In the genomic region with DNA sequence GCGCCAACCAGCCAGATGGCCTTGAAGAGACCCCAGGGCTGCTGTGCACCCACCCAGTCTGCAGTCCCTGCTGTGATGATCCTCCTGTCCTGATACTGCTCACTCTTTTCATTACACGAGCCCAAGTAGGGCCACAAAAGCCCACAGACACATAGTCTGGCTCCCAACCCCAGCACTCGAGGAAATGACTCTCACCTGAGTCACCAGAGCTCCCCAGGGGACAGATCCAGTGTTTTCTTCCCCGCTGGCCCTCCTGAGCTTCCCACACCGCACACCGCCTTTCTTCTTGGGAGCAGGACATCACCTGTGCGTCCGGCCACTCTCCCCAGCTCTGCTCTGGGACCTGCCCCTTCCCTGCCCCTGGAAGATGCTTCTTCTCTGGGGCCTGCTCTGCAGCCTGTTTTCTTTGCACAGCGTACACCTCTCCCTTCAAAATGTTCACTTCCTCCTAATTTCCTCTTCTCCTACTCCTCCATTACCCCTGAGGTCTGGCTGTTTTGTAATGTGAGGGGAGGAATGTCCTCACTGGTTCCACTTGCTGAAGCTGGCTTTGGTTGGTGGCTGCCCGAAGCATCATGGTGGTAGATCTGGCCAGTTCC, we compare ENCODE assay signal across 12 cellular contexts. TPM values are rescaled to one million over a fixed set of nuclear protein-coding genes. Genes with fewer than 3 reads are reported as not detected.
DNase-seq lines count a peak whose midpoint lies in the region; ATAC-seq and TF ChIP-seq lines count a peak whose summit lies in the region.
"Had no signal": no experiment of that assay in that cellular context is flagged by ENCODE, and none has a peak within 500 bp of the region (broad histone marks: within the 10 kb centered on the region; RNA-seq: fewer than 3 reads in every experiment).

No MANE protein-coding gene starts in this region.

- H3K36me3 Mint-ChIP-seq in stimulated activated effector memory CD8-positive, alpha-beta T cell treated with anti-CD3 and anti-CD28 coated beads, Interleukin-12 subunit alpha, Interleukin-12 subunit beta, amount 100 ng/mL, for 72 hours = no peaks in the 10 kb centered on the region

- H3K9me3 Mint-ChIP-seq in stimulated activated effector memory CD8-positive, alpha-beta T cell treated with anti-CD3 and anti-CD28 coated beads, Interleukin-12 subunit alpha, Interleukin-12 subunit beta, amount 100 ng/mL, for 72 hours = no peaks in the 10 kb centered on the region

- peaks cover 0 to 9% (median 0%) of the 10 kb centered on the region in 4 donors for H3K4me1 ChIP-seq in tibial artery

- no peak for TF ChIP-seq CTCF in tibial artery (IDR thresholded peaks at IDR 0.05)

- H3K27ac ChIP-seq in tibial artery = no peak overlapping the region
- H3K27ac ChIP-seq: C4-2B had no signal

- ATAC-seq in Right ventricle myocardium inferior = no peak
- ATAC-seq in left ventricle myocardium superior = no peak
- peak; percentile 39 for ATAC-seq in esophagus mucosa
- peak; percentile 78 for ATAC-seq in stimulated activated effector memory CD8-positive, alpha-beta T cell treated with anti-CD3 and anti-CD28 coated beads, Interleukin-12 subunit alpha, Interleukin-12 subunit beta, amount 100 ng/mL, for 72 hours

- H3K27ac Mint-ChIP-seq in stimulated activated effector memory CD8-positive, alpha-beta T cell treated with anti-CD3 and anti-CD28 coated beads, Interleukin-12 subunit alpha, Interleukin-12 subunit beta, amount 100 ng/mL, for 72 hours = peak overlapping the region; percentile 23

- no peak overlapping the region for H3K4me3 Mint-ChIP-seq in stimulated activated effector memory CD8-positive, alpha-beta T cell treated with anti-CD3 and anti-CD28 coated beads, Interleukin-12 subunit alpha, Interleukin-12 subunit beta, amount 100 ng/mL, for 72 hours

- intact Hi-C loops in Right ventricle myocardium inferior (cut with DNase I) (no loop called here), left ventricle myocardium superior (cut with micrococcal nuclease) (no loop called here), tibial artery (cut with DNase I; ENCODE audit: low total_unique reads) (no loop called here)

- peaks cover 0 to 11% of the 10 kb centered on the region in 2 donors for H3K27me3 ChIP-seq in tibial artery

- no peaks in the 10 kb centered on the region for H3K36me3 ChIP-seq in tibial artery

- DNase-seq in Right ventricle myocardium inferior (ENCODE audit: missing footprints) (peak; percentile 25), left ventricle myocardium superior (no peak), RKO (ENCODE audit: low spot score) (peak; percentile 48), anterior cingulate cortex (lab: John Stamatoyannopoulos, UW) (no peak), DMS 273 (lab: John Stamatoyannopoulos, UW; ENCODE audit: unreplicated experiment) (no peak), tibial artery (no peak)
- DNase-seq in stimulated activated effector memory CD8-positive, alpha-beta T cell treated with anti-CD3 and anti-CD28 coated beads, Interleukin-12 subunit alpha, Interleukin-12 subunit beta, amount 100 ng/mL, for 72 hours (ENCODE audit: low spot score in 2 of 2) = no peak
- DNase-seq: activated CD4-positive, CD25-positive, alpha-beta regulatory T cell had no signal

- H3K4me1 Mint-ChIP-seq in stimulated activated effector memory CD8-positive, alpha-beta T cell treated with anti-CD3 and anti-CD28 coated beads, Interleukin-12 subunit alpha, Interleukin-12 subunit beta, amount 100 ng/mL, for 72 hours = peaks cover 20% of the 10 kb centered on the region

- H3K9me3 ChIP-seq in tibial artery = no peaks in the 10 kb centered on the region

- H3K4me3 ChIP-seq in tibial artery = no peak overlapping the region

RNA-seq across cellular contexts. Expression of a gene that starts 2.0 kb away (rescaled TPM):
- total RNA-seq in Right ventricle myocardium inferior (0.32 TPM), left ventricle myocardium superior (0.32 TPM), esophagus mucosa (0.12 TPM)
- total RNA-seq: fibroblast of villous mesenchyme had no signal

RNA-seq across cellular contexts. Expression of a gene that starts 23.5 kb away (rescaled TPM):
- total RNA-seq in Right ventricle myocardium inferior (0.51 TPM), left ventricle myocardium superior (0.20 TPM), esophagus mucosa (not detected)

RNA-seq across cellular contexts. Expression of a gene that starts 42.6 kb away (rescaled TPM):
- total RNA-seq in Right ventricle myocardium inferior = 6.9 TPM
- 5.7 TPM for total RNA-seq in left ventricle myocardium superior
- 1.9 TPM for total RNA-seq in esophagus mucosa
- total RNA-seq: fibroblast of villous mesenchyme had no signal

RNA-seq across cellular contexts. Expression of a gene that starts 45.7 kb away (rescaled TPM):
- total RNA-seq in Right ventricle myocardium inferior (38.0 TPM), left ventricle myocardium superior (30.6 TPM), esophagus mucosa (3.5 TPM)

RNA-seq across cellular contexts. Expression of a gene that starts 56.1 kb away (rescaled TPM):
- total RNA-seq in Right ventricle myocardium inferior (not detected), left ventricle myocardium superior (not detected), esophagus mucosa (not detected)
- total RNA-seq: fibroblast of villous mesenchyme, subcutaneous adipose tissue had no signal

Comparison
In these comparisons a context has a peak if more than half of its experiments do, and no peak if none do; other contexts are left out.
1. DNase-seq: peak in Right ventricle myocardium inferior (single experiment) and RKO (single experiment); none in left ventricle myocardium superior (single experiment), stimulated activated effector memory CD8-positive, alpha-beta T cell treated with anti-CD3 and anti-CD28 coated beads, Interleukin-12 subunit alpha, Interleukin-12 subunit beta, amount 100 ng/mL, for 72 hours (0 of 2), anterior cingulate cortex (0 of 58), DMS 273 (single experiment) and tibial artery (0 of 2).
2. ATAC-seq: peak in esophagus mucosa (single experiment) and stimulated activated effector memory CD8-positive, alpha-beta T cell treated with anti-CD3 and anti-CD28 coated beads, Interleukin-12 subunit alpha, Interleukin-12 subunit beta, amount 100 ng/mL, for 72 hours (single experiment); none in Right ventricle myocardium inferior (single experiment) and left ventricle myocardium superior (single experiment).